In the genomic region with DNA sequence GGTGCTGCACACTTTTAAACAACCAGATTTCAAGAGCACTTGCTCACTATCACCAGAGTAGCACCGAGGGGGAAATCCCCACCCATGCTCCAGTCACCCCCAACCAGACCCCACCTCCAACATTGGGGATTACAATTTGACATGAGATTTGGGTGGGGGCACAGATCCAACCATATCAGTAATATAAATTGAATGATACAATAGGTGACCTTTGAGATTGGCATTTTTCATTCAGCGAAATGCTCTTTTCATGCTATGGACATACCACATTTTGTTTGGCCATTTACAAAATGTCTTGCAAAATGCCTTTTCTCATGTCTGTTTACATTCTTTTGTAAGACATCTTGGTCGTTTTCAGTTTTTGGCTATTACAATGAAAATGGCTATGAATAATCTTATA, we compare ENCODE assay signal across 33 cellular contexts. TPM values are rescaled to one million over a fixed set of nuclear protein-coding genes. Genes with fewer than 3 reads are reported as not detected.
"Had no signal": no experiment of that assay in that cellular context is flagged by ENCODE, and none has a peak within 500 bp of the region (broad histone marks: within the 10 kb centered on the region; RNA-seq: fewer than 3 reads in every experiment).

No MANE protein-coding gene starts in this region.

- H3K4me3 Mint-ChIP-seq: activated CD4-positive, alpha-beta memory T cell treated with anti-CD3 and anti-CD28 coated beads, Interleukin-2, amount 10 ng/mL, durations not matched to agents 7 days and 5 days; activated naive CD8-positive, alpha-beta T cell treated with anti-CD3 and anti-CD28 coated beads for 36 hours; activated T-cell treated with anti-CD3 and anti-CD28 coated beads, Interleukin-2, amount 50 U/mL, for 72 hours; activated T-helper 17 cell treated with anti-CD3 and anti-CD28 coated beads, Interleukin-2, amount 50 U/mL, for 72 hours had no signal

- H3K9me3 Mint-ChIP-seq: activated CD4-positive, alpha-beta memory T cell treated with anti-CD3 and anti-CD28 coated beads, Interleukin-2, amount 10 ng/mL, durations not matched to agents 7 days and 5 days; activated naive CD8-positive, alpha-beta T cell treated with anti-CD3 and anti-CD28 coated beads for 36 hours; activated T-cell treated with anti-CD3 and anti-CD28 coated beads, Interleukin-2, amount 50 U/mL, for 72 hours; activated T-helper 17 cell treated with anti-CD3 and anti-CD28 coated beads, Interleukin-2, amount 50 U/mL, for 72 hours had no signal

- H3K27ac Mint-ChIP-seq: activated CD4-positive, alpha-beta memory T cell treated with anti-CD3 and anti-CD28 coated beads, Interleukin-2, amount 10 ng/mL, durations not matched to agents 7 days and 5 days; activated naive CD8-positive, alpha-beta T cell treated with anti-CD3 and anti-CD28 coated beads for 36 hours; activated T-cell treated with anti-CD3 and anti-CD28 coated beads, Interleukin-2, amount 50 U/mL, for 72 hours; activated T-helper 17 cell treated with anti-CD3 and anti-CD28 coated beads, Interleukin-2, amount 50 U/mL, for 72 hours had no signal

- H3K36me3 Mint-ChIP-seq: activated naive CD8-positive, alpha-beta T cell treated with anti-CD3 and anti-CD28 coated beads for 36 hours had no signal

- H3K4me3 ChIP-seq: ascending aorta, breast epithelium, MG63 had no signal

- H3K27me3 ChIP-seq: ascending aorta, breast epithelium had no signal

- ATAC-seq: activated T-cell treated with anti-CD3 and anti-CD28 coated beads, Interleukin-2, amount 50 U/mL, for 72 hours; activated T-helper 17 cell treated with anti-CD3 and anti-CD28 coated beads, Interleukin-2, amount 50 U/mL, for 72 hours; Panc1 had no signal

- H3K9me3 ChIP-seq: breast epithelium, MG63 had no signal

- H3K4me1 Mint-ChIP-seq: activated CD4-positive, alpha-beta memory T cell treated with anti-CD3 and anti-CD28 coated beads, Interleukin-2, amount 10 ng/mL, durations not matched to agents 7 days and 5 days; activated naive CD8-positive, alpha-beta T cell treated with anti-CD3 and anti-CD28 coated beads for 36 hours; activated T-helper 17 cell treated with anti-CD3 and anti-CD28 coated beads, Interleukin-2, amount 50 U/mL, for 72 hours had no signal

- H3K27ac ChIP-seq: ascending aorta, breast epithelium, VCaP had no signal

- H3K4me1 ChIP-seq: ascending aorta, breast epithelium had no signal

- DNase-seq: activated CD4-positive, alpha-beta memory T cell treated with anti-CD3 and anti-CD28 coated beads, Interleukin-2, amount 10 ng/mL, durations not matched to agents 7 days and 5 days; activated CD4-positive, alpha-beta T cell treated with anti-CD3 and anti-CD28 coated beads for 1 hour; activated CD4-positive, alpha-beta T cell treated with anti-CD3 and anti-CD28 coated beads for 48 hours; activated CD4-positive, CD25-positive, alpha-beta regulatory T cell; activated effector memory CD4-positive, alpha-beta T cell treated with anti-CD3 and anti-CD28 coated beads, Interleukin-2, amount 50 U/mL, for 16 hours; activated naive CD4-positive, alpha-beta T cell; activated naive CD4-positive, alpha-beta T cell treated with anti-CD3 and anti-CD28 coated beads, Interleukin-2, amount 50 U/mL, for 16 hours; activated naive CD8-positive, alpha-beta T cell treated with anti-CD3 and anti-CD28 coated beads for 36 hours; activated T-cell treated with anti-CD3 and anti-CD28 coated beads, Interleukin-2, amount 50 U/mL, for 1 hour; activated T-cell treated with anti-CD3 and anti-CD28 coated beads, Interleukin-2, amount 50 U/mL, for 72 hours; amygdala; caudate nucleus; cerebellar nuclear complex; Kasumi-1; KG1; MG63; NCI-H1048; NCI-H1105 treated with DMSO at 0.1 percent for 48 hours; NCI-H1436; NCI-H1694; NCI-H2029; NCI-H345; NCI-H524 treated with DMSO at 0.1 percent for 48 hours; SIG-M5; SW 1271; T-helper 1 cell; T-helper 2 cell; T-helper 9 cell had no signal

- H3K36me3 ChIP-seq: ascending aorta, breast epithelium, MG63 had no signal

RNA-seq across cellular contexts. Expression of gene RYR2, which starts 23.9 kb away (rescaled TPM):
- total RNA-seq: activated naive CD8-positive, alpha-beta T cell treated with anti-CD3 and anti-CD28 coated beads for 36 hours had no signal
